ENCODE assay signal across 1 cellular context in the genomic region with DNA sequence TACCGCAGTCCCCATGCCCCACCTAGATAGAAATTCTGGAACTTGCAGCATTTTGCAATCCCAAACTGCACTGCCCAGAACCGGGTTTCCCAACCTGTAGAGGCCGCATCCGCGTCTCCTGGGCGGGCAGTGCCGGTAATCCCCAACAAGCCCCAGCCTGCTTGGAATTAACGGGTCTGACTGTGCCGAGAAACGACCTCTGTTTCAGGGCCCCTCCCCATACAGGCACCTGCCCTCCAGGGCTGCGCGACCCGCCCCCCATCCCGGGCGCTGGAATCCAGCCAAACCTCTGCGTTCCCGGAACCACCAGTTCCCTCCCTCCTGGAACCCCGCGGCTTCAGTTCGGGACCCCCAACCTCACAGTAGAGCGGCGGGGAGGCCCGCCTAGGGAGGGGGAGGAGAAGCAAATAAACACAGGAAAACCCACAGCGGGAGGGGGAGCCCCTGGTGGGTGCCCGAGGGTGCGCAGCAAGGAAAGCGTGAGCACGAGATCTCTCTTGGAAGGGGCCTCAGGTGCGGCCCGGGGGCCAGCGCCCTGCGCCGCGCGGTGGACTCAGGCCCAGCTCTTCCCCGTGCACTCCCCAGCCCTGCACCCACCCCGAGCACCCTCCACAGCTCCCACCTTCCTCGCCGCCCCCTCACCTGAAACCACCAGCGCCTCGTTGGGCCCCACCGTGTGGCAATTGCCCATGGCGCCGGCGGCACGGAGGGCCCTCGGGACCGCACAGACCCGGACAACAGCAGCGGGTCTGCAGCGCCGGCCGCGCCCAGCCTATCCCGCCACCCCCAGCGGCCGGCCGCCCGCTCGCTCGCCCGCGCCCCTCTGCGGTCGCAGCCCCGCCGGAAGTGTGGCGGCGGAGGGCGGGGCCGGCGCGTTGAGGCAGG.
TF ChIP-seq lines count a peak whose summit lies in the region.

A gene with protein sequence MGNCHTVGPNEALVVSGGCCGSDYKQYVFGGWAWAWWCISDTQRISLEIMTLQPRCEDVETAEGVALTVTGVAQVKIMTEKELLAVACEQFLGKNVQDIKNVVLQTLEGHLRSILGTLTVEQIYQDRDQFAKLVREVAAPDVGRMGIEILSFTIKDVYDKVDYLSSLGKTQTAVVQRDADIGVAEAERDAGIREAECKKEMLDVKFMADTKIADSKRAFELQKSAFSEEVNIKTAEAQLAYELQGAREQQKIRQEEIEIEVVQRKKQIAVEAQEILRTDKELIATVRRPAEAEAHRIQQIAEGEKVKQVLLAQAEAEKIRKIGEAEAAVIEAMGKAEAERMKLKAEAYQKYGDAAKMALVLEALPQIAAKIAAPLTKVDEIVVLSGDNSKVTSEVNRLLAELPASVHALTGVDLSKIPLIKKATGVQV (minus strand): TSS at position 850 of the 885 bp plus-strand sequence. CDS start 159 bp downstream, at position 691.

TF ChIP-seq in HepG2, 621 proteins besides CTCF, POLR2A, EP300 and RAD21 (continued from another document and continues in another):
- TF ChIP-seq, protein P1, sequence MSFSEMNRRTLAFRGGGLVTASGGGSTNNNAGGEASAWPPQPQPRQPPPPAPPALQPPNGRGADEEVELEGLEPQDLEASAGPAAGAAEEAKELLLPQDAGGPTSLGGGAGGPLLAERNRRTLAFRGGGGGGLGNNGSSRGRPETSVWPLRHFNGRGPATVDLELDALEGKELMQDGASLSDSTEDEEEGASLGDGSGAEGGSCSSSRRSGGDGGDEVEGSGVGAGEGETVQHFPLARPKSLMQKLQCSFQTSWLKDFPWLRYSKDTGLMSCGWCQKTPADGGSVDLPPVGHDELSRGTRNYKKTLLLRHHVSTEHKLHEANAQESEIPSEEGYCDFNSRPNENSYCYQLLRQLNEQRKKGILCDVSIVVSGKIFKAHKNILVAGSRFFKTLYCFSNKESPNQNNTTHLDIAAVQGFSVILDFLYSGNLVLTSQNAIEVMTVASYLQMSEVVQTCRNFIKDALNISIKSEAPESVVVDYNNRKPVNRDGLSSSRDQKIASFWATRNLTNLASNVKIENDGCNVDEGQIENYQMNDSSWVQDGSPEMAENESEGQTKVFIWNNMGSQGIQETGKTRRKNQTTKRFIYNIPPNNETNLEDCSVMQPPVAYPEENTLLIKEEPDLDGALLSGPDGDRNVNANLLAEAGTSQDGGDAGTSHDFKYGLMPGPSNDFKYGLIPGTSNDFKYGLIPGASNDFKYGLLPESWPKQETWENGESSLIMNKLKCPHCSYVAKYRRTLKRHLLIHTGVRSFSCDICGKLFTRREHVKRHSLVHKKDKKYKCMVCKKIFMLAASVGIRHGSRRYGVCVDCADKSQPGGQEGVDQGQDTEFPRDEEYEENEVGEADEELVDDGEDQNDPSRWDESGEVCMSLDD (CRISPR knock-in tag; IDR thresholded peaks at IDR 0.05; ENCODE audit: borderline replicate concordance): peak; percentile 40; the same call in 1 of the 2 replicates
- TF ChIP-seq SMARCC2 (IDR thresholded peaks at IDR 0.05) (no peak), ZMYM4 (CRISPR knock-in tag; IDR thresholded peaks at IDR 0.05) (peak; percentile 53), FLYWCH1 (CRISPR knock-in tag; IDR thresholded peaks at IDR 0.05) (no peak), ZNF546 (CRISPR knock-in tag; conservative IDR thresholded peaks at IDR 0.05) (no peak; the same call in 1 of the 2 replicates), NFRKB (IDR thresholded peaks at IDR 0.05) (no peak), ZNF383 (CRISPR knock-in tag; IDR thresholded peaks at IDR 0.05; ENCODE audit: borderline replicate concordance) (no peak), EED (CRISPR knock-in tag; IDR thresholded peaks at IDR 0.05) (no peak), JARID2 (CRISPR knock-in tag; IDR thresholded peaks at IDR 0.05; ENCODE audit: insufficient replicate concordance) (no peak), CBFB (CRISPR knock-in tag; IDR thresholded peaks at IDR 0.05) (no peak), ZNF136 (CRISPR knock-in tag; IDR thresholded peaks at IDR 0.05; ENCODE audit: low read depth) (no peak), SNRNP70 (IDR thresholded peaks at IDR 0.05; ENCODE audit: low read depth, low read length) (no peak), ZNF776 (CRISPR knock-in tag; IDR thresholded peaks at IDR 0.05) (peak; percentile 22; the same call in 1 of the 2 replicates), ZNF496 (CRISPR knock-in tag; IDR thresholded peaks at IDR 0.05; ENCODE audit: insufficient replicate concordance) (no peak), ZNF143 (CRISPR knock-in tag; IDR thresholded peaks at IDR 0.05) (no peak), ZNF775 (CRISPR knock-in tag; IDR thresholded peaks at IDR 0.05; ENCODE audit: borderline replicate concordance) (no peak), RFXANK (CRISPR knock-in tag; IDR thresholded peaks at IDR 0.05) (no peak), GABPB1 (CRISPR knock-in tag; IDR thresholded peaks at IDR 0.05) (peak; percentile 89), MEIS2 (CRISPR knock-in tag; IDR thresholded peaks at IDR 0.05) (no peak), NFKBIZ (CRISPR knock-in tag; IDR thresholded peaks at IDR 0.05) (no peak), NFYB (CRISPR knock-in tag; IDR thresholded peaks at IDR 0.05) (no peak), ZNF296 (CRISPR knock-in tag; conservative IDR thresholded peaks at IDR 0.05) (no peak), AGO2 (optimal IDR thresholded peaks at IDR 0.05; ENCODE audit: low read depth, low read length) (peak; percentile 98), ZFP1 (CRISPR knock-in tag; IDR thresholded peaks at IDR 0.05) (no peak), ZBTB21 (CRISPR knock-in tag; IDR thresholded peaks at IDR 0.05) (no peak), HMG20B (CRISPR knock-in tag; conservative IDR thresholded peaks at IDR 0.05) (no peak), ZBTB20 (CRISPR knock-in tag; IDR thresholded peaks at IDR 0.05; ENCODE audit: borderline replicate concordance, low read depth) (peak; percentile 71; the same call in 1 of the 2 replicates), GFI1 (CRISPR knock-in tag; IDR thresholded peaks at IDR 0.05; ENCODE audit: borderline replicate concordance) (peak; percentile 40; the same call in 1 of the 2 replicates), REPIN1 (CRISPR knock-in tag; IDR thresholded peaks at IDR 0.05; ENCODE audit: borderline replicate concordance, low read depth) (no peak), MED13 (CRISPR knock-in tag; IDR thresholded peaks at IDR 0.05) (no peak; the same call in none of the 2 replicates), ZNF614 (CRISPR knock-in tag; IDR thresholded peaks at IDR 0.05; ENCODE audit: borderline replicate concordance) (no peak; the same call in 1 of the 2 replicates), NFIC (IDR thresholded peaks at IDR 0.05; ENCODE audit: low read length) (peak; percentile 50; the same call in 1 of the 2 replicates), ESRRA (CRISPR knock-in tag; IDR thresholded peaks at IDR 0.05; ENCODE audit: low read depth) (no peak), ZNF33B (CRISPR knock-in tag; IDR thresholded peaks at IDR 0.05) (no peak), ZNF484 (CRISPR knock-in tag; IDR thresholded peaks at IDR 0.05; ENCODE audit: borderline replicate concordance, low read depth) (no peak), MYNN (CRISPR knock-in tag; IDR thresholded peaks at IDR 0.05; ENCODE audit: low read depth) (no peak), HDAC6 (IDR thresholded peaks at IDR 0.05; ENCODE audit: low read depth, low read length) (no peak), PAX8 (CRISPR knock-in tag; IDR thresholded peaks at IDR 0.05; ENCODE audit: borderline replicate concordance) (no peak), PAWR (CRISPR knock-in tag; IDR thresholded peaks at IDR 0.05; ENCODE audit: borderline replicate concordance) (no peak), CHCHD3 (CRISPR knock-in tag; IDR thresholded peaks at IDR 0.05) (no peak)
- TF ChIP-seq, protein P2, sequence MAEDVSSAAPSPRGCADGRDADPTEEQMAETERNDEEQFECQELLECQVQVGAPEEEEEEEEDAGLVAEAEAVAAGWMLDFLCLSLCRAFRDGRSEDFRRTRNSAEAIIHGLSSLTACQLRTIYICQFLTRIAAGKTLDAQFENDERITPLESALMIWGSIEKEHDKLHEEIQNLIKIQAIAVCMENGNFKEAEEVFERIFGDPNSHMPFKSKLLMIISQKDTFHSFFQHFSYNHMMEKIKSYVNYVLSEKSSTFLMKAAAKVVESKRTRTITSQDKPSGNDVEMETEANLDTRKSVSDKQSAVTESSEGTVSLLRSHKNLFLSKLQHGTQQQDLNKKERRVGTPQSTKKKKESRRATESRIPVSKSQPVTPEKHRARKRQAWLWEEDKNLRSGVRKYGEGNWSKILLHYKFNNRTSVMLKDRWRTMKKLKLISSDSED (CRISPR knock-in tag; IDR thresholded peaks at IDR 0.05): peak; percentile 80; the same call in 1 of the 2 replicates
- TF ChIP-seq, protein P3, sequence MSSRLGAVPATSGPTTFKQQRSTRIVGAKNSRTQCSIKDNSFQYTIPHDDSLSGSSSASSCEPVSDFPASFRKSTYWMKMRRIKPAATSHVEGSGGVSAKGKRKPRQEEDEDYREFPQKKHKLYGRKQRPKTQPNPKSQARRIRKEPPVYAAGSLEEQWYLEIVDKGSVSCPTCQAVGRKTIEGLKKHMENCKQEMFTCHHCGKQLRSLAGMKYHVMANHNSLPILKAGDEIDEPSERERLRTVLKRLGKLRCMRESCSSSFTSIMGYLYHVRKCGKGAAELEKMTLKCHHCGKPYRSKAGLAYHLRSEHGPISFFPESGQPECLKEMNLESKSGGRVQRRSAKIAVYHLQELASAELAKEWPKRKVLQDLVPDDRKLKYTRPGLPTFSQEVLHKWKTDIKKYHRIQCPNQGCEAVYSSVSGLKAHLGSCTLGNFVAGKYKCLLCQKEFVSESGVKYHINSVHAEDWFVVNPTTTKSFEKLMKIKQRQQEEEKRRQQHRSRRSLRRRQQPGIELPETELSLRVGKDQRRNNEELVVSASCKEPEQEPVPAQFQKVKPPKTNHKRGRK (CRISPR knock-in tag; IDR thresholded peaks at IDR 0.05): no peak
- TF ChIP-seq, protein P4, sequence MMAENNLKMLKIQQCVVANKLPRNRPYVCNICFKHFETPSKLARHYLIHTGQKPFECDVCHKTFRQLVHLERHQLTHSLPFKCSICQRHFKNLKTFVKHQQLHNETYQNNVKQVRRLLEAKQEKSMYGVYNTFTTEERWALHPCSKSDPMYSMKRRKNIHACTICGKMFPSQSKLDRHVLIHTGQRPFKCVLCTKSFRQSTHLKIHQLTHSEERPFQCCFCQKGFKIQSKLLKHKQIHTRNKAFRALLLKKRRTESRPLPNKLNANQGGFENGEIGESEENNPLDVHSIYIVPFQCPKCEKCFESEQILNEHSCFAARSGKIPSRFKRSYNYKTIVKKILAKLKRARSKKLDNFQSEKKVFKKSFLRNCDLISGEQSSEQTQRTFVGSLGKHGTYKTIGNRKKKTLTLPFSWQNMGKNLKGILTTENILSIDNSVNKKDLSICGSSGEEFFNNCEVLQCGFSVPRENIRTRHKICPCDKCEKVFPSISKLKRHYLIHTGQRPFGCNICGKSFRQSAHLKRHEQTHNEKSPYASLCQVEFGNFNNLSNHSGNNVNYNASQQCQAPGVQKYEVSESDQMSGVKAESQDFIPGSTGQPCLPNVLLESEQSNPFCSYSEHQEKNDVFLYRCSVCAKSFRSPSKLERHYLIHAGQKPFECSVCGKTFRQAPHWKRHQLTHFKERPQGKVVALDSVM (CRISPR knock-in tag; IDR thresholded peaks at IDR 0.05): peak; percentile 60; the same call in 1 of the 2 replicates
- TF ChIP-seq, protein P5, sequence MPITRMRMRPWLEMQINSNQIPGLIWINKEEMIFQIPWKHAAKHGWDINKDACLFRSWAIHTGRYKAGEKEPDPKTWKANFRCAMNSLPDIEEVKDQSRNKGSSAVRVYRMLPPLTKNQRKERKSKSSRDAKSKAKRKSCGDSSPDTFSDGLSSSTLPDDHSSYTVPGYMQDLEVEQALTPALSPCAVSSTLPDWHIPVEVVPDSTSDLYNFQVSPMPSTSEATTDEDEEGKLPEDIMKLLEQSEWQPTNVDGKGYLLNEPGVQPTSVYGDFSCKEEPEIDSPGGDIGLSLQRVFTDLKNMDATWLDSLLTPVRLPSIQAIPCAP (CRISPR knock-in tag; IDR thresholded peaks at IDR 0.05; ENCODE audit: low read depth): no peak
- TF ChIP-seq, protein P6, sequence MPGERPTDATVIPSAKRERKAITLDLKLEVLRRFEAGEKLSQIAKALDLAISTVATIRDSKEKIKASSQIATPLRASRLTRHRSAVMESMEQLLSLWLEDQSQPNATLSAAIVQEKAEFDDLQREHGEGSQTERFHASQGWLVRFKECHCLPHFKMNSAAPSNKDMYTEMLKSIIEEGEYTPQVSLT (CRISPR knock-in tag; IDR thresholded peaks at IDR 0.05; ENCODE audit: borderline replicate concordance, low read depth): no peak
- TF ChIP-seq, protein P7, sequence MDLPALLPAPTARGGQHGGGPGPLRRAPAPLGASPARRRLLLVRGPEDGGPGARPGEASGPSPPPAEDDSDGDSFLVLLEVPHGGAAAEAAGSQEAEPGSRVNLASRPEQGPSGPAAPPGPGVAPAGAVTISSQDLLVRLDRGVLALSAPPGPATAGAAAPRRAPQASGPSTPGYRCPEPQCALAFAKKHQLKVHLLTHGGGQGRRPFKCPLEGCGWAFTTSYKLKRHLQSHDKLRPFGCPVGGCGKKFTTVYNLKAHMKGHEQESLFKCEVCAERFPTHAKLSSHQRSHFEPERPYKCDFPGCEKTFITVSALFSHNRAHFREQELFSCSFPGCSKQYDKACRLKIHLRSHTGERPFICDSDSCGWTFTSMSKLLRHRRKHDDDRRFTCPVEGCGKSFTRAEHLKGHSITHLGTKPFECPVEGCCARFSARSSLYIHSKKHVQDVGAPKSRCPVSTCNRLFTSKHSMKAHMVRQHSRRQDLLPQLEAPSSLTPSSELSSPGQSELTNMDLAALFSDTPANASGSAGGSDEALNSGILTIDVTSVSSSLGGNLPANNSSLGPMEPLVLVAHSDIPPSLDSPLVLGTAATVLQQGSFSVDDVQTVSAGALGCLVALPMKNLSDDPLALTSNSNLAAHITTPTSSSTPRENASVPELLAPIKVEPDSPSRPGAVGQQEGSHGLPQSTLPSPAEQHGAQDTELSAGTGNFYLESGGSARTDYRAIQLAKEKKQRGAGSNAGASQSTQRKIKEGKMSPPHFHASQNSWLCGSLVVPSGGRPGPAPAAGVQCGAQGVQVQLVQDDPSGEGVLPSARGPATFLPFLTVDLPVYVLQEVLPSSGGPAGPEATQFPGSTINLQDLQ (CRISPR knock-in tag; IDR thresholded peaks at IDR 0.05): no peak
- TF ChIP-seq, protein P8, sequence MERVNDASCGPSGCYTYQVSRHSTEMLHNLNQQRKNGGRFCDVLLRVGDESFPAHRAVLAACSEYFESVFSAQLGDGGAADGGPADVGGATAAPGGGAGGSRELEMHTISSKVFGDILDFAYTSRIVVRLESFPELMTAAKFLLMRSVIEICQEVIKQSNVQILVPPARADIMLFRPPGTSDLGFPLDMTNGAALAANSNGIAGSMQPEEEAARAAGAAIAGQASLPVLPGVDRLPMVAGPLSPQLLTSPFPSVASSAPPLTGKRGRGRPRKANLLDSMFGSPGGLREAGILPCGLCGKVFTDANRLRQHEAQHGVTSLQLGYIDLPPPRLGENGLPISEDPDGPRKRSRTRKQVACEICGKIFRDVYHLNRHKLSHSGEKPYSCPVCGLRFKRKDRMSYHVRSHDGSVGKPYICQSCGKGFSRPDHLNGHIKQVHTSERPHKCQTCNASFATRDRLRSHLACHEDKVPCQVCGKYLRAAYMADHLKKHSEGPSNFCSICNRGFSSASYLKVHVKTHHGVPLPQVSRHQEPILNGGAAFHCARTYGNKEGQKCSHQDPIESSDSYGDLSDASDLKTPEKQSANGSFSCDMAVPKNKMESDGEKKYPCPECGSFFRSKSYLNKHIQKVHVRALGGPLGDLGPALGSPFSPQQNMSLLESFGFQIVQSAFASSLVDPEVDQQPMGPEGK (CRISPR knock-in tag; IDR thresholded peaks at IDR 0.05): peak; percentile 88
